Comparison of ENCODE assay signal across 1 cellular context in genomic region chr5:79824444-79824843, GRCh38.
A peak's percentile ranks its signal among the peaks of the same experiment; 100 is the strongest.
TF ChIP-seq lines count a peak whose summit lies in the region.

No MANE protein-coding gene starts in this region.

TF ChIP-seq in K562, 482 proteins besides CTCF, POLR2A, EP300 and RAD21 (continued from another document):
- TF ChIP-seq, protein P1, sequence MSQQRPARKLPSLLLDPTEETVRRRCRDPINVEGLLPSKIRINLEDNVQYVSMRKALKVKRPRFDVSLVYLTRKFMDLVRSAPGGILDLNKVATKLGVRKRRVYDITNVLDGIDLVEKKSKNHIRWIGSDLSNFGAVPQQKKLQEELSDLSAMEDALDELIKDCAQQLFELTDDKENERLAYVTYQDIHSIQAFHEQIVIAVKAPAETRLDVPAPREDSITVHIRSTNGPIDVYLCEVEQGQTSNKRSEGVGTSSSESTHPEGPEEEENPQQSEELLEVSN (IDR thresholded peaks at IDR 0.05; ENCODE audit: borderline replicate concordance in 1 of 2, extremely low read depth in 1 of 2, insufficient read depth in 1 of 2, insufficient read length in 1 of 2, low read depth in 1 of 2, low read length in 1 of 2, poor library complexity in 1 of 2, severe bottlenecking in 1 of 2), result peak in 1 of 2 experiments; percentile 26
- TF ChIP-seq MAFG (tag; conservative IDR thresholded peaks at IDR 0.05) (0 out of 2 replicates have a peak, but pooled peaks have one; percentile 5), CREB5 (CRISPR knock-in tag; IDR thresholded peaks at IDR 0.05) (no peak), HCFC1 (IDR thresholded peaks at IDR 0.05; ENCODE audit: low read depth, low read length) (no peak), ZFP36 (IDR thresholded peaks at IDR 0.05; ENCODE audit: low read depth, low read length, partially characterized antibody) (no peak)
- TF ChIP-seq, protein P2, sequence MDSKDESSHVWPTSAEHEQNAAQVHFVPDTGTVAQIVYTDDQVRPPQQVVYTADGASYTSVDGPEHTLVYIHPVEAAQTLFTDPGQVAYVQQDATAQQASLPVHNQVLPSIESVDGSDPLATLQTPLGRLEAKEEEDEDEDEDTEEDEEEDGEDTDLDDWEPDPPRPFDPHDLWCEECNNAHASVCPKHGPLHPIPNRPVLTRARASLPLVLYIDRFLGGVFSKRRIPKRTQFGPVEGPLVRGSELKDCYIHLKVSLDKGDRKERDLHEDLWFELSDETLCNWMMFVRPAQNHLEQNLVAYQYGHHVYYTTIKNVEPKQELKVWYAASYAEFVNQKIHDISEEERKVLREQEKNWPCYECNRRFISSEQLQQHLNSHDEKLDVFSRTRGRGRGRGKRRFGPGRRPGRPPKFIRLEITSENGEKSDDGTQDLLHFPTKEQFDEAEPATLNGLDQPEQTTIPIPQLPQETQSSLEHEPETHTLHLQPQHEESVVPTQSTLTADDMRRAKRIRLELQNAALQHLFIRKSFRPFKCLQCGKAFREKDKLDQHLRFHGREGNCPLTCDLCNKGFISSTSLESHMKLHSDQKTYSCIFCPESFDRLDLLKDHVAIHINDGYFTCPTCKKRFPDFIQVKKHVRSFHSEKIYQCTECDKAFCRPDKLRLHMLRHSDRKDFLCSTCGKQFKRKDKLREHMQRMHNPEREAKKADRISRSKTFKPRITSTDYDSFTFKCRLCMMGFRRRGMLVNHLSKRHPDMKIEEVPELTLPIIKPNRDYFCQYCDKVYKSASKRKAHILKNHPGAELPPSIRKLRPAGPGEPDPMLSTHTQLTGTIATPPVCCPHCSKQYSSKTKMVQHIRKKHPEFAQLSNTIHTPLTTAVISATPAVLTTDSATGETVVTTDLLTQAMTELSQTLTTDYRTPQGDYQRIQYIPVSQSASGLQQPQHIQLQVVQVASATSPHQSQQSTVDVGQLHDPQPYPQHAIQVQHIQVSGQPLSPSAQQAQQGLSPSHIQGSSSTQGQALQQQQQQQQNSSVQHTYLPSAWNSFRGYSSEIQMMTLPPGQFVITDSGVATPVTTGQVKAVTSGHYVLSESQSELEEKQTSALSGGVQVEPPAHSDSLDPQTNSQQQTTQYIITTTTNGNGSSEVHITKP (IDR thresholded peaks at IDR 0.05; ENCODE audit: partially characterized antibody), result peak; percentile 60
